ENCODE assay signal across 19 cellular contexts in the genomic region with DNA sequence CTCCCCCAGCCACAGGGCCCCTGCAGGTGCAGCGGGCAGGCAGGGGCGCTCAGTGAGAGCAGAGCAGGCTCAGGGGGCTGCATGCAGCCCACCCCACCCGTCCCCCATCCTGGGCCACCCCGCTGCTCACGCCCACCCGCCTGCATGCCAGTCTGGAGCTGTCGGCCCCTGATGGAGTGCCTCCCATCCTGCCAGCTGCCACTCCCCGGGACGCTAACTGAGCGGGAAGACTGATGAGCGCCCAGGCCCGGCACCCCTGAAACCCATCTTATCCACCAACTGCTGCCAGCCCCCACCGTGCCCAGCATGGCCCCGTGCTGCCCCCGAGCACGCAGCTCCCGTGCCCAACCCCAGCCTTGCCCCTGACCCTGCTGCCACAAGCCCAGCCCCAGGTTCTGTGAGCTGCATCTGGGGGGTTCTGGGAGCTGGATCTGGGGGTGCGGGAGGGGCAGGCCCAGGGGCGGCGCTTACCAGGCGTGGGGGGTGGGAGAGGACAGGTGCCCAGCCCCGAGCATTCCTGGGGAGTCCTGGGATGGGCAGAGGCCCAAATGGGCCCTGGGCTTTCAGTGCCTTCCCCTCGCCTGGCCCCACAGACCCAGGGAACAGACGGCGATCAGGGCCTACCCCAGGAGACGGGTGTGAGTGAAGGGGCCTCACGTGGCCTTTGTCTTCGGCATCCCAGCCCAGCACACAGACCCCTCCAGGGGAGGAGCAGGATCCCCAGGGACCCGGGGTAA.
"Had no signal": no experiment of that assay in that cellular context is flagged by ENCODE, and none has a peak within 500 bp of the region (broad histone marks: within the 10 kb centered on the region; RNA-seq: fewer than 3 reads in every experiment).

No MANE protein-coding gene starts in this region.

- DNase-seq: cerebellar nuclear complex; erythroblast; foreskin keratinocyte; heart left ventricle; hippocampal formation; kidney glomerular epithelial cell; mesendoderm; naive B cell; ovary; stimulated activated CD4-positive, alpha-beta T cell treated with anti-CD3 and anti-CD28 coated beads, Interleukin-2, amount 100 ng/mL, for 24 hours; stimulated activated CD4-positive, alpha-beta T cell treated with anti-CD3 and anti-CD28 coated beads, Interleukin-4, amount 100 ng/mL, for 4 hours; stimulated activated naive CD4-positive, alpha-beta T cell; stomach; transverse colon had no signal

- H3K27me3 ChIP-seq: foreskin keratinocyte, heart left ventricle, neutrophil, ovary, stomach, transverse colon had no signal

- H3K27ac ChIP-seq: foreskin keratinocyte, heart left ventricle, neutrophil, ovary, stomach, thoracic aorta, transverse colon had no signal

- H3K4me1 ChIP-seq: foreskin keratinocyte had no signal

- H3K9me3 ChIP-seq: heart left ventricle, neutrophil, ovary, stomach, thoracic aorta, transverse colon had no signal

- H3K4me3 ChIP-seq: heart left ventricle, ovary, stomach, thoracic aorta, transverse colon had no signal

- ATAC-seq: foreskin keratinocyte, heart left ventricle, sciatic nerve had no signal

- H3K36me3 ChIP-seq: ovary, transverse colon had no signal

- FAIRE-seq: colon, endothelial cell of umbilical vein had no signal
